In genomic region chr3:142723665-142723967, GRCh38 we compare ENCODE assay signal across 8 cellular contexts. TPM values are rescaled to one million over a fixed set of nuclear protein-coding genes. Genes with fewer than 3 reads are reported as not detected.
DNase-seq lines count a peak whose midpoint lies in the region; TF ChIP-seq lines count a peak whose summit lies in the region.

No MANE protein-coding gene starts in this region.

- H3K4me1 Mint-ChIP-seq in IgD-negative memory B cell (peaks cover 2 to 4% (median 4%) of the 10 kb centered on the region in 3 donors), nephron (peaks cover 14% of the 10 kb centered on the region)

- peaks cover 0 to 6% (median 2%) of the 10 kb centered on the region in 3 donors for H3K9me3 Mint-ChIP-seq in IgD-negative memory B cell
- H3K9me3 Mint-ChIP-seq in nephron: peaks cover 11% of the 10 kb centered on the region

- TF ChIP-seq CTCF in nephron (IDR thresholded peaks at IDR 0.05; ENCODE audit: unreplicated experiment in 3 of 3) (no peak), GM13976 (IDR thresholded peaks at IDR 0.05; ENCODE audit: borderline replicate concordance, control extremely low read depth, extremely low read depth, insufficient read depth, missing control alignments) (no peak)

- in situ Hi-C loops in GM13976 (cut with MboI; ENCODE audit: low sequenced_read_pairs, unreplicated experiment): no loop called here

- H3K27ac Mint-ChIP-seq in IgD-negative memory B cell: no peak overlapping the region
- H3K27ac Mint-ChIP-seq in nephron: peak overlapping the region in 2 of 3 experiments; percentile 87 to 90

- H3K27ac ChIP-seq in cingulate gyrus (ENCODE audit: low read depth, low read length): peak overlapping the region; percentile 23

- DNase-seq in NCI-H524 treated with DMSO at 0.1 percent for 48 hours (lab: John Stamatoyannopoulos, UW): peak; percentile 56
- DNase-seq in NCI-H524 (lab: John Stamatoyannopoulos, UW): no peak
- no peak for DNase-seq in SK-N-DZ (ENCODE audit: low spot score)
- DNase-seq in NAMALWA (ENCODE audit: low spot score): no peak
- no peak for DNase-seq in GM13976 (ENCODE audit: low spot score)

- H3K27me3 Mint-ChIP-seq in IgD-negative memory B cell (peaks cover 18% of the 10 kb centered on the region), nephron (ENCODE audit: low read depth) (no peaks in the 10 kb centered on the region)

- H3K36me3 Mint-ChIP-seq in IgD-negative memory B cell (peaks cover 3% of the 10 kb centered on the region), nephron (ENCODE audit: low read depth) (peaks cover 6% of the 10 kb centered on the region)

- H3K4me3 Mint-ChIP-seq in IgD-negative memory B cell (peak overlapping the region; percentile 80 to 95 (median 90)), nephron (peak overlapping the region; percentile 88 to 98 (median 93))

RNA-seq across cellular contexts. Expression of gene TRPC1, which starts 0.2 kb away (rescaled TPM):
- polyA plus RNA-seq in IgD-negative memory B cell: 0.45 TPM
- polyA plus RNA-seq in SK-N-DZ (2014; cell fraction: cytosol; rRNA removed): 8.6 and 13.5 TPM in 2 replicates
- 25.0 and 34.5 TPM in 2 replicates for polyA plus RNA-seq in SK-N-DZ (2014; cell fraction: nucleus; rRNA removed)

Comparison
In these comparisons a context has a peak if more than half of its experiments do, and no peak if none do; other contexts are left out.
1. H3K27ac Mint-ChIP-seq: peak in nephron (2 of 3); none in IgD-negative memory B cell (0 of 3).